Comparison of ENCODE assay signal across 22 cellular contexts in the genomic region with DNA sequence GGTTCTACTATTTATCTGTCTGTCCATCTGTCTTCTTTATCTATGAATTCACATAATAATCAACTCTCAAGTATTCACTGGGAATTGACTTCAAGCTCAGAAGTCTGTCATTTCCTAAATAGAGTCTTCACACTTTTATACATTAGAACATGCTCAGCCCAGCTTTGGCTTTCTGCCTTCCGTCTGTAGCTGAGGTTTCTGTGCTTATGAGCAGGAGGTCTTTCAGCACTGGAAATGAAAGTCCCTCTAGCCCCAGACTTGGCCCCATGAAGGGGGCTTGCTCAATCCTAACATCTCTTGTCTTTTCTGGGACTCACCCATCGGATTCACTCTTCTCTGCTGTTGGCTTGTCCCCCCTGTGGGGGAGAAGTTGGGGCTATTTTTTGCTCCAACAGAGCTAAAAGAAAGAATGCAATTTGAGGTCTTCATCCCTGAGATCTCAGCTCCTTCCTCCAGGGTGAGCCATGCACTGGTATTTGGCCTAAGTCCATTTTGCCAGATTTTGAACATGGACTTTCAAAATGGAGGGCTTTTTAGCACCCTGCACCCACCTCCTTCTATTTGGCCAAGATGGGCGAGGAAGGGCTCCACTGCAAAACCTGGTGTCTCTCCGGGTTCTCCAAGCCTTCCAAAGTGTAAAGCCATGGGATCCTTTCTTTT.
DNase-seq lines count a peak whose midpoint lies in the region; ATAC-seq and TF ChIP-seq lines count a peak whose summit lies in the region.
"Had no signal": no experiment of that assay in that cellular context is flagged by ENCODE, and none has a peak within 500 bp of the region (broad histone marks: within the 10 kb centered on the region; RNA-seq: fewer than 3 reads in every experiment).

No MANE protein-coding gene starts in this region.

- no peaks in the 10 kb centered on the region for H3K27me3 ChIP-seq in endodermal cell (ENCODE audit: control insufficient read depth, insufficient read depth, low read length, poor library complexity, severe bottlenecking)
- H3K27me3 ChIP-seq: BLaER1 treated with 17β-estradiol and CSF1 and Interleukin-3, amounts not matched to agents 10 nM and 100 nM had no signal

- DNase-seq in activated CD8-positive, alpha-beta memory T cell treated with anti-CD3 and anti-CD28 coated beads for 24 hours = peak; percentile 9
- no peak for DNase-seq in activated CD8-positive, alpha-beta memory T cell treated with anti-CD3 and anti-CD28 coated beads, Interleukin-2, amount 50 U/mL, for 4 hours
- DNase-seq in GM03348 (ENCODE audit: low spot score) (peak; percentile 42), endodermal cell (no peak), posterior vena cava (ENCODE audit: low spot score) (peak; percentile 42), NCI-H82 treated with DMSO at 0.1 percent for 48 hours (lab: John Stamatoyannopoulos, UW; ENCODE audit: unreplicated experiment) (no peak), NOMO-1 treated with dmso at 0.1 percent for 144 hours (lab: John Stamatoyannopoulos, UW; ENCODE audit: unreplicated experiment) (no peak)
- DNase-seq: activated CD4-positive, alpha-beta T cell treated with anti-CD3 and anti-CD28 coated beads for 1 hour; activated CD8-positive, alpha-beta T cell treated with anti-CD3 and anti-CD28 coated beads, Interleukin-2, amount 10 ng/mL, durations not matched to agents 7 days and 5 days; effector memory CD4-positive, alpha-beta T cell; NCI-H1436 treated with DMSO at 0.1 percent for 48 hours; NCI-H524; occipital lobe; stimulated activated CD4-positive, alpha-beta T cell treated with anti-CD3 and anti-CD28 coated beads, Interleukin-4, amount 100 ng/mL, for 24 hours; stimulated activated naive CD8-positive, alpha-beta T cell treated with anti-CD3 and anti-CD28 coated beads, Interleukin-15, Interleukin-2, amounts not matched to agents 100 U/mL and 50 U/mL, for 24 hours had no signal

- H3K4me3 ChIP-seq in endodermal cell (ENCODE audit: low read length) = no peak overlapping the region
- H3K4me3 ChIP-seq: A549; BLaER1 treated with 17β-estradiol and CSF1 and Interleukin-3, amounts not matched to agents 10 nM and 100 nM; tibial artery had no signal

- peaks cover 21% of the 10 kb centered on the region for H3K4me1 ChIP-seq in endodermal cell (ENCODE audit: control insufficient read depth, insufficient read depth, low read length)
- H3K4me1 ChIP-seq: A549, tibial artery had no signal

- intact Hi-C loops in posterior vena cava (cut with DNase I) = loop anchor here (2.0 to 10.0 kb wide), 3 partner anchors 35 to 175 kb away; a partner anchor contains a TSS

- 93 to 95% methylated on average over 3 to 4 of the region's 4 CpGs for WGBS in endodermal cell (ENCODE audit: insufficient coverage in 1 of 2, insufficient read length in 1 of 2), 2 experiments

- H3K4me1 Mint-ChIP-seq in endodermal cell = peaks cover 37% of the 10 kb centered on the region
- H3K4me1 Mint-ChIP-seq: IgD-negative memory B cell had no signal

- no peaks in the 10 kb centered on the region for H3K36me3 ChIP-seq in endodermal cell (ENCODE audit: control insufficient read depth, insufficient read depth, low read length)
- H3K36me3 ChIP-seq: BLaER1 treated with 17β-estradiol and CSF1 and Interleukin-3, amounts not matched to agents 10 nM and 100 nM; tibial artery had no signal

- no peak for ATAC-seq in GM19455 (IDR thresholded peaks at IDR 0.05; ENCODE audit: unreplicated experiment)
- ATAC-seq: A549; activated CD8-positive, alpha-beta T cell treated with anti-CD3 and anti-CD28 coated beads, Interleukin-2, amount 10 ng/mL, durations not matched to agents 7 days and 5 days; esophagus mucosa; stimulated activated naive CD8-positive, alpha-beta T cell treated with anti-CD3 and anti-CD28 coated beads, Interleukin-15, Interleukin-2, amounts not matched to agents 100 U/mL and 50 U/mL, for 24 hours had no signal

- no peak overlapping the region for H3K9ac ChIP-seq in endodermal cell (ENCODE audit: extremely low read depth, low read length, poor library complexity, severe bottlenecking)
- H3K9ac ChIP-seq: BLaER1 treated with 17β-estradiol and CSF1 and Interleukin-3, amounts not matched to agents 10 nM and 100 nM had no signal

- peaks cover 15% of the 10 kb centered on the region for H3K9me3 Mint-ChIP-seq in endodermal cell

- no peaks in the 10 kb centered on the region for H3K27me3 Mint-ChIP-seq in endodermal cell (ENCODE audit: insufficient read depth)

- H3K4me3 Mint-ChIP-seq in endodermal cell = no peak overlapping the region
- H3K4me3 Mint-ChIP-seq: activated CD8-positive, alpha-beta T cell treated with anti-CD3 and anti-CD28 coated beads, Interleukin-2, amount 10 ng/mL, durations not matched to agents 7 days and 5 days; activated naive CD8-positive, alpha-beta T cell; IgD-negative memory B cell had no signal

- no peak for TF ChIP-seq CTCF in endodermal cell (conservative IDR thresholded peaks at IDR 0.05)

- peak overlapping the region; percentile 71 for H3K27ac Mint-ChIP-seq in endodermal cell
- H3K27ac Mint-ChIP-seq: activated CD8-positive, alpha-beta T cell treated with anti-CD3 and anti-CD28 coated beads, Interleukin-2, amount 10 ng/mL, durations not matched to agents 7 days and 5 days; activated naive CD8-positive, alpha-beta T cell; IgD-negative memory B cell had no signal

- no peak overlapping the region for H3K27ac ChIP-seq in endodermal cell (ENCODE audit: low read depth, low read length)
- H3K27ac ChIP-seq: A549; BLaER1 treated with 17β-estradiol and CSF1 and Interleukin-3, amounts not matched to agents 10 nM and 100 nM; tibial artery had no signal

- no peaks in the 10 kb centered on the region for H3K36me3 Mint-ChIP-seq in endodermal cell (ENCODE audit: low read depth)
- H3K36me3 Mint-ChIP-seq: IgD-negative memory B cell had no signal

- peaks cover 19% of the 10 kb centered on the region for H3K9me3 ChIP-seq in endodermal cell (ENCODE audit: control insufficient read depth, low read length)

Comparison
In these comparisons a context has a peak if more than half of its experiments do, and no peak if none do; other contexts are left out.
1. DNase-seq: peak in activated CD8-positive, alpha-beta memory T cell treated with anti-CD3 and anti-CD28 coated beads for 24 hours (single experiment), GM03348 (single experiment) and posterior vena cava (single experiment); none in activated CD8-positive, alpha-beta memory T cell treated with anti-CD3 and anti-CD28 coated beads, Interleukin-2, amount 50 U/mL, for 4 hours (single experiment), endodermal cell (single experiment), NCI-H82 treated with DMSO at 0.1 percent for 48 hours (single experiment) and NOMO-1 treated with dmso at 0.1 percent for 144 hours (single experiment).